Comparison of ENCODE assay signal across 17 cellular contexts in the genomic region with DNA sequence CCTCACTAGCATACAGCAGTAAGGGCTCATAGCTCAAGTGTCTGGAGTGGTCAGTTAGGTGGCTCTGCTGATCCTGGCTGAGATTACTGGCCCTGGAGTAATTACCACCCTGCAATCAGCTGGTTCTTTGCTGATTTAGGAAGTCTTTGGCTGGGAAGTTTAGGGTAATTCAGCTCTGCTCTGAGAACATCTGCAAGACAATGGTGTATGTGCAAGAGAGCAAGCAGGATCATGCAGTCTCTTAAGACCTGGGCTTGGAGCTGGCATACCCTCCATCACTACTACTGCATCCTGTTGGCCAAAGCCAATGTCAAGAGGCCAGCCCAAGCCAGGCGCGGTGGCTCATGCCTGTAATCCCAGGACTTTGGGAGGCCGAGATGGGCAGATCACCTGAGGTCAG.
A peak's percentile ranks its signal among the peaks of the same experiment; 100 is the strongest.
DNase-seq lines count a peak whose midpoint lies in the region; ATAC-seq, FAIRE-seq and TF ChIP-seq lines count a peak whose summit lies in the region.
"Had no signal": no experiment of that assay in that cellular context is flagged by ENCODE, and none has a peak within 500 bp of the region (broad histone marks: within the 10 kb centered on the region; RNA-seq: fewer than 3 reads in every experiment).

No MANE protein-coding gene starts in this region.

- H3K9ac ChIP-seq in NT2/D1 (ENCODE audit: insufficient read length, low read depth), result no peak overlapping the region
- no peak overlapping the region for H3K9ac ChIP-seq in GM12878 (ENCODE audit: control insufficient read depth, insufficient read depth, low read length)
- no peak overlapping the region for H3K9ac ChIP-seq in mesenchymal stem cell (ENCODE audit: low read length)
- H3K9ac ChIP-seq: GM23248 had no signal

- peaks cover 2% of the 10 kb centered on the region for H3K4me1 ChIP-seq in NT2/D1 (ENCODE audit: insufficient read depth, insufficient read length)
- H3K4me1 ChIP-seq in GM12878 (ENCODE audit: control insufficient read depth, insufficient read depth, low read length), result peaks cover 17% of the 10 kb centered on the region
- peaks cover 6% of the 10 kb centered on the region for H3K4me1 ChIP-seq in mesenchymal stem cell (ENCODE audit: control insufficient read depth, insufficient read depth, low read depth, low read length)
- H3K4me1 ChIP-seq: Caco-2 had no signal

- H4K91ac ChIP-seq in mesenchymal stem cell (ENCODE audit: low read length), result no peak overlapping the region

- H3K4me3 ChIP-seq in NT2/D1 (ENCODE audit: insufficient read length, low read depth), result no peak overlapping the region
- no peak overlapping the region for H3K4me3 ChIP-seq in GM12878
- no peak overlapping the region for H3K4me3 ChIP-seq in mesenchymal stem cell (ENCODE audit: insufficient read depth in 1 of 2, low read depth in 1 of 2, low read length in 2 of 2)
- H3K4me3 ChIP-seq: GM23248 had no signal

- intact Hi-C loops in GM12878 (cut with micrococcal nuclease; ENCODE audit: unreplicated experiment), result no loop called here

- H3K36me3 ChIP-seq in NT2/D1 (ENCODE audit: insufficient read depth, insufficient read length, low read length), result no peaks in the 10 kb centered on the region
- H3K36me3 ChIP-seq in GM12878 (ENCODE audit: control insufficient read depth in 2 of 2, insufficient read depth in 2 of 2, low read length in 1 of 2), result 0 out of 4 replicates have a peak, but pooled peaks cover 0 to 1% of the 10 kb centered on the region in 2 experiments
- no peaks in the 10 kb centered on the region for H3K36me3 ChIP-seq in mesenchymal stem cell (ENCODE audit: control insufficient read depth in 1 of 2, insufficient read depth in 2 of 2, low read depth in 1 of 2, low read length in 2 of 2)

- H3K79me1 ChIP-seq in mesenchymal stem cell (replicated peaks; ENCODE audit: low read length, poor library complexity, severe bottlenecking), result no peaks in the 10 kb centered on the region

- in situ Hi-C loops in GM12878 (cut with MboI), result no loop called here

- no peak overlapping the region for H2BK5ac ChIP-seq in mesenchymal stem cell (ENCODE audit: low read depth, low read length, poor library complexity, severe bottlenecking)

- H2AK5ac ChIP-seq in mesenchymal stem cell (ENCODE audit: low read length, severe bottlenecking), result no peak overlapping the region

- CTCF ChIA-PET in GM12878 (lab: Yijun Ruan, JAX), result interaction anchor here (0.6 to 1.2 kb wide), 3 partner anchors 12 to 31 kb away, joined by 3 to 5 read pairs (median 4); no protein-coding TSS in a partner anchor

- TF ChIP-seq EP300 in GM12878 (IDR thresholded peaks at IDR 0.05; ENCODE audit: borderline replicate concordance in 1 of 2, control insufficient read depth in 1 of 2, low read depth in 2 of 2, low read length in 2 of 2), result no peak

- TF ChIP-seq POLR2A in GM12878 (IDR thresholded peaks at IDR 0.05; ENCODE audit: low read depth, low read length), result no peak

- WGBS in GM12878 (ENCODE audit: insufficient coverage, insufficient replicate concordance, low lambda C conversion rate, missing lambda C conversion rate), result 98% methylated on average over 3 of the region's 3 CpGs
- WGBS in mesenchymal stem cell, result 81% methylated on average over 3 of the region's 3 CpGs

- POLR2A ChIA-PET in GM12878 (lab: Charles Lee), result interaction anchor here (1.1 kb wide), 1 partner anchor 11 kb away, joined by 3 read pairs; no protein-coding TSS in a partner anchor

- SMC1A ChIA-PET in GM12878 (lab: Charles Lee; ENCODE audit: uncharacterized antibody, unreplicated experiment), result interaction anchor here (1.0 to 2.2 kb wide), 5 partner anchors 11 to 75 kb away, joined by 3 to 6 read pairs (median 5); no protein-coding TSS in a partner anchor

- H2AFZ ChIP-seq in GM12878 (ENCODE audit: control insufficient read depth, low read depth, low read length) (no peak overlapping the region), mesenchymal stem cell (ENCODE audit: low read depth, low read length) (peak overlapping the region; percentile 14)
- H2AFZ ChIP-seq: GM23248 had no signal

- H2BK120ac ChIP-seq in mesenchymal stem cell (ENCODE audit: low read depth, low read length), result no peak overlapping the region

- H4K8ac ChIP-seq in mesenchymal stem cell (ENCODE audit: low read length), result no peak overlapping the region

- no peak for FAIRE-seq in GM12878 (lab: Jason Lieb, UNC)
- FAIRE-seq: GM18507 had no signal

- no peak overlapping the region for H2BK15ac ChIP-seq in mesenchymal stem cell (ENCODE audit: low read depth, poor library complexity, severe bottlenecking)

- no peaks in the 10 kb centered on the region for H4K20me1 ChIP-seq in GM12878 (ENCODE audit: control insufficient read depth, insufficient read depth)

- no peaks in the 10 kb centered on the region for H3K9me3 ChIP-seq in NT2/D1 (ENCODE audit: insufficient read depth, low read length)
- peaks cover 7% of the 10 kb centered on the region for H3K9me3 ChIP-seq in GM12878 (replicated peaks; ENCODE audit: control insufficient read depth, insufficient read depth, low read length)
- H3K9me3 ChIP-seq in mesenchymal stem cell (ENCODE audit: control insufficient read depth, low read length), result no peaks in the 10 kb centered on the region
- H3K9me3 ChIP-seq: Caco-2 had no signal

- peaks cover 84% of the 10 kb centered on the region for H3K79me2 ChIP-seq in GM12878 (ENCODE audit: control insufficient read depth, insufficient read depth, low read length)

- no peak for TF ChIP-seq RAD21 in GM12878 (IDR thresholded peaks at IDR 0.05; ENCODE audit: insufficient read depth, low read depth, low read length)

- no peak overlapping the region for H2BK12ac ChIP-seq in mesenchymal stem cell (ENCODE audit: low read length in 2 of 2)

- RAD21 ChIA-PET in GM12878 (lab: Charles Lee; ENCODE audit: unreplicated experiment), result interaction anchor here (1.0 to 1.4 kb wide), 3 partner anchors 28 to 31 kb away, joined by 3 to 4 read pairs (median 3); no protein-coding TSS in a partner anchor

- ATAC-seq in GM12878, result no peak
- ATAC-seq in GM19463 (IDR thresholded peaks at IDR 0.05; ENCODE audit: unreplicated experiment), result no peak
- ATAC-seq in HG03521 (IDR thresholded peaks at IDR 0.05; ENCODE audit: unreplicated experiment), result no peak
- ATAC-seq: CD8-positive, alpha-beta T cell; HCT116 had no signal

- H3K27ac ChIP-seq in GM12878 (ENCODE audit: control insufficient read depth, insufficient read depth) (no peak overlapping the region), mesenchymal stem cell (ENCODE audit: low read length, poor library complexity, severe bottlenecking) (no peak overlapping the region)
- H3K27ac ChIP-seq: GM23248 had no signal

- TF ChIP-seq CTCF in GM12878 (IDR thresholded peaks at IDR 0.05 in 2 of 3, conservative IDR thresholded peaks at IDR 0.05 in 1 of 3; ENCODE audit: control insufficient read depth in 2 of 3, extremely low read depth in 1 of 3, insufficient read depth in 1 of 3, low read depth in 3 of 3, low read length in 3 of 3), result no peak

- DNase-seq in NT2/D1 (ENCODE audit: low read depth, low spot score) (peak; percentile 28), GM12878 (ENCODE audit: low read depth, low spot score) (no peak), mesenchymal stem cell (no peak)
- no peak for DNase-seq in stimulated activated CD4-positive, alpha-beta T cell treated with anti-CD3 and anti-CD28 coated beads, Interleukin-1b, Interleukin-23, amount 100 ng/mL, for 48 hours
- DNase-seq: C1 segment of cervical spinal cord; Caco-2; CD4-positive, CD25-positive, alpha-beta regulatory T cell; CD8-positive, alpha-beta T cell; DMS153; DND-41; GDM1; GM23248; H9 had no signal

- no peak overlapping the region for H3K4ac ChIP-seq in mesenchymal stem cell (ENCODE audit: low read depth in 1 of 2, low read length in 2 of 2)

- no peak overlapping the region for H3K23ac ChIP-seq in mesenchymal stem cell (ENCODE audit: low read length in 2 of 2)

- no peaks in the 10 kb centered on the region for H3K27me3 ChIP-seq in NT2/D1 (ENCODE audit: insufficient read depth, insufficient read length)
- H3K27me3 ChIP-seq in GM12878 (replicated peaks in 1 of 2; ENCODE audit: control insufficient read depth in 2 of 2, insufficient read depth in 2 of 2, low read length in 1 of 2), result no peaks in the 10 kb centered on the region
- peaks cover 27 to 28% of the 10 kb centered on the region in 2 experiments for H3K27me3 ChIP-seq in mesenchymal stem cell (ENCODE audit: control insufficient read depth in 1 of 2, insufficient read depth in 1 of 2, low read length in 2 of 2)

- H3K18ac ChIP-seq in mesenchymal stem cell (ENCODE audit: low read depth in 1 of 2, low read length in 2 of 2), result no peak overlapping the region

- H3K4me2 ChIP-seq in GM12878 (ENCODE audit: control insufficient read depth, insufficient read depth) (peak overlapping the region; percentile 25; the same call in 1 of the 2 replicates), mesenchymal stem cell (ENCODE audit: low read length, poor library complexity, severe bottlenecking) (no peak overlapping the region)

- H3K14ac ChIP-seq in mesenchymal stem cell (ENCODE audit: low read length in 2 of 2), result peak overlapping the region in 1 of 2 experiments; percentile 48

- no TSS peak for BruUV-seq in GM12878 (replicated peaks; lab: Mats Ljungman, UMichigan)

TF ChIP-seq in GM12878, 131 proteins besides CTCF, POLR2A, EP300 and RAD21:
- TF ChIP-seq ETV6 (conservative IDR thresholded peaks at IDR 0.05 in 1 of 2, IDR thresholded peaks at IDR 0.05 in 1 of 2; ENCODE audit: borderline replicate concordance in 1 of 2, low read depth in 1 of 2) (no peak), CHD2 (IDR thresholded peaks at IDR 0.05; ENCODE audit: borderline replicate concordance, low read depth, low read length) (no peak)
